In genomic region chr20:53032021-53033001, GRCh38 we compare ENCODE assay signal across 16 cellular contexts.
DNase-seq lines count a peak whose midpoint lies in the region; ATAC-seq and TF ChIP-seq lines count a peak whose summit lies in the region.
"Had no signal": no experiment of that assay in that cellular context is flagged by ENCODE, and none has a peak within 500 bp of the region (broad histone marks: within the 10 kb centered on the region; RNA-seq: fewer than 3 reads in every experiment).

No MANE protein-coding gene starts in this region.

- peak overlapping the region; percentile 58 for H3K4me3 ChIP-seq in adipocyte (ENCODE audit: low read length)
- no peak overlapping the region for H3K4me3 ChIP-seq in heart left ventricle
- H3K4me3 ChIP-seq in psoas muscle = no peak overlapping the region
- H3K4me3 ChIP-seq: dorsolateral prefrontal cortex, SJSA1 had no signal

- TF ChIP-seq CTCF in heart left ventricle (IDR thresholded peaks at IDR 0.05) (no peak), psoas muscle (IDR thresholded peaks at IDR 0.05) (no peak)

- peak overlapping the region; percentile 70 for H3K9ac ChIP-seq in adipocyte (ENCODE audit: low read length)

- no peaks in the 10 kb centered on the region for H3K27me3 ChIP-seq in adipocyte (replicated peaks; ENCODE audit: control insufficient read depth, insufficient read depth, low read length)
- no peaks in the 10 kb centered on the region for H3K27me3 ChIP-seq in heart left ventricle
- peaks cover 0 to 4% (median 0%) of the 10 kb centered on the region in 3 donors for H3K27me3 ChIP-seq in psoas muscle (ENCODE audit: insufficient read depth in 3 of 3, low read length in 2 of 3)

- ATAC-seq in heart left ventricle = peak; percentile 67 to 97 (median 86)
- ATAC-seq in psoas muscle = peak; percentile 25 to 83 (median 74)
- no peak for ATAC-seq in GM18505 (IDR thresholded peaks at IDR 0.05; ENCODE audit: unreplicated experiment)
- ATAC-seq in GM19035 (IDR thresholded peaks at IDR 0.05; ENCODE audit: unreplicated experiment) = no peak

- intact Hi-C loops in heart left ventricle (cut with DNase I) (loop anchor here in 1 of 10 donors (10.0 kb wide), 1 partner anchor 82 kb away; no protein-coding TSS in a partner anchor), psoas muscle (cut with DNase I) (no loop called here)

- no peak for TF ChIP-seq POLR2A in heart left ventricle (IDR thresholded peaks at IDR 0.05)
- no peak for TF ChIP-seq POLR2A in GM18505 (IDR thresholded peaks at IDR 0.05; ENCODE audit: borderline replicate concordance, extremely low read depth, insufficient read depth, insufficient read length)

- H3K4me1 ChIP-seq in adipocyte (ENCODE audit: control insufficient read depth, insufficient read depth, low read length) = peaks cover 32% of the 10 kb centered on the region
- peaks cover 0 to 16% (median 0%) of the 10 kb centered on the region in 12 donors for H3K4me1 ChIP-seq in heart left ventricle
- no peaks in the 10 kb centered on the region for H3K4me1 ChIP-seq in psoas muscle
- H3K4me1 ChIP-seq: SJSA1 had no signal

- H3K36me3 ChIP-seq in adipocyte (ENCODE audit: control insufficient read depth, insufficient read depth, low read length, severe bottlenecking) (no peaks in the 10 kb centered on the region), heart left ventricle (no peaks in the 10 kb centered on the region), psoas muscle (ENCODE audit: insufficient read depth in 1 of 2, low read depth in 1 of 2) (no peaks in the 10 kb centered on the region)
- H3K36me3 ChIP-seq: SJSA1 had no signal

- H3K27ac ChIP-seq in heart left ventricle (peak overlapping the region in 8 of 12 donors; percentile 3 to 60 (median 34)), psoas muscle (no peak overlapping the region)
- H3K27ac ChIP-seq: dorsolateral prefrontal cortex, SJSA1 had no signal

- DNase-seq in GM04503 (ENCODE audit: low read depth) = peak; percentile 96
- peak; percentile 18 for DNase-seq in adipocyte (ENCODE audit: low read depth)
- peak in 2 of 5 donors; percentile 28 to 38 for DNase-seq in heart left ventricle
- DNase-seq in psoas muscle = no peak
- no peak for DNase-seq in stimulated activated naive CD4-positive, alpha-beta T cell treated with Interleukin-2 at 50 U/mL for 16 hours (lab: John Stamatoyannopoulos, UW)
- DNase-seq in NCI-H1417 (lab: John Stamatoyannopoulos, UW) = no peak
- DNase-seq: activated CD4-positive, CD25-positive, alpha-beta regulatory T cell treated with anti-CD3 and anti-CD28 coated beads, Interleukin-2, amount 50 U/mL, for 72 hours; CD4-positive, alpha-beta memory T cell; dorsolateral prefrontal cortex; MM.1S; NCI-H510A; stimulated activated CD4-positive, alpha-beta T cell treated with anti-CD3 and anti-CD28 coated beads, Interleukin-2, amount 100 ng/mL, for 48 hours; substantia nigra had no signal

- 63 to 78% (median 70%) methylated on average over 17 of the region's 17 CpGs for WGBS in heart left ventricle, 4 donors
- 48 to 63% (median 50%) methylated on average over 17 of the region's 17 CpGs for WGBS in psoas muscle, 3 donors

- H3K9me3 ChIP-seq in adipocyte (ENCODE audit: control insufficient read depth, low read length) (no peaks in the 10 kb centered on the region), heart left ventricle (no peaks in the 10 kb centered on the region), psoas muscle (no peaks in the 10 kb centered on the region)
- H3K9me3 ChIP-seq: SJSA1 had no signal

Comparison
In these comparisons a context has a peak if more than half of its experiments do, and no peak if none do; other contexts are left out.
1. DNase-seq: peak in GM04503 (single experiment) and adipocyte (single experiment); none in psoas muscle (0 of 2), stimulated activated naive CD4-positive, alpha-beta T cell treated with Interleukin-2 at 50 U/mL for 16 hours (single experiment) and NCI-H1417 (0 of 3).
2. ATAC-seq: peak in heart left ventricle (4 of 4) and psoas muscle (4 of 4); none in GM18505 (single experiment) and GM19035 (single experiment).